In the genomic region with DNA sequence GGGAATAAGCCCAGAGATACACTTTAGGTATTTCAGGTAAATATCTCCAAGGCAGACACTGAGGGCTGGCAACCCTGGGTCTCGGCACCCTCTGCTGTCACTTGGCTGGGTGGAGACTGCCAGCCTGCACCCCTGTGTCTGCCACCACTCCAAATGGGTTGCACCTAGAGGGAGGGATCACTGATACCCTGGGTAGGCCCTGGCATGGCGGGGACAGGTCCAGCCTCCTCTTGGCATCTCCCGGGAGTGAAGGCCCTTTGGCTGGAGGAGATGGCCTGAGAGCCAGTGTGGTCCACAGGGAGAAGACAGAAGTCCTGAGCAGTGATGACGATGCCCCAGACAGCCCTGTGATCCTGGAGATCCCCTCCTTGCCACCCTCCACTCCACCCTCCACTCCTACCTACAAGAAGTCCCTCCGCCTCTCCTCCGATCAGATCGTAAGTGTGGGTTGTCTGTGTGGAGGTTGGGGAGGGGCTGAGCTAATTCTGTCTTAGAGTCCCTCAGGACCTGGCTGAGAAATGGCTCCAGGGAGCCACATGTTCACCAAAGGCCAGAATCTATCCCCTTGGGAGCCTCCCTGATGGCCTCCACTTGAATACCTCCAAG, we compare ENCODE assay signal across 33 cellular contexts. TPM values are rescaled to one million over a fixed set of nuclear protein-coding genes. Genes with fewer than 3 reads are reported as not detected.
"Had no signal": no experiment of that assay in that cellular context is flagged by ENCODE, and none has a peak within 500 bp of the region (broad histone marks: within the 10 kb centered on the region; RNA-seq: fewer than 3 reads in every experiment).

No MANE protein-coding gene starts in this region.

- FAIRE-seq: astrocyte, TTC549 had no signal

- H3K4me1 ChIP-seq: adrenal gland, body of pancreas, breast epithelium, Peyer's patch had no signal

- H3K27me3 ChIP-seq: adrenal gland, body of pancreas, breast epithelium, Peyer's patch, SJCRH30 had no signal

- H3K9me3 ChIP-seq: adrenal gland, body of pancreas, breast epithelium, Peyer's patch, SJCRH30 had no signal

- H3K4me2 ChIP-seq: KMS-11 had no signal

- H3K4me3 ChIP-seq: adrenal gland, body of pancreas, breast epithelium, Peyer's patch, SJCRH30, SK-N-MC had no signal

- H3K9ac ChIP-seq: KMS-11 had no signal

- H3K36me3 ChIP-seq: adrenal gland, breast epithelium, SJCRH30 had no signal

- ATAC-seq: activated naive CD4-positive, alpha-beta T cell treated with anti-CD3 and anti-CD28 coated beads, Interleukin-2, amount 50 U/mL, for 72 hours; activated T-cell treated with anti-CD3 and anti-CD28 coated beads, Interleukin-2, amount 50 U/mL, for 4 hours; body of pancreas; PC-3 had no signal

- H3K27ac ChIP-seq: adrenal gland, body of pancreas, breast epithelium, KMS-11, Peyer's patch, SJCRH30, SK-N-MC had no signal

- DNase-seq: activated CD4-positive, alpha-beta memory T cell treated with anti-CD3 and anti-CD28 coated beads for 36 hours; activated CD4-positive, alpha-beta T cell treated with anti-CD3 and anti-CD28 coated beads, Interleukin-2, amount 50 U/mL, for 1 hour; activated CD8-positive, alpha-beta memory T cell treated with anti-CD3 and anti-CD28 coated beads, Interleukin-2, amount 50 U/mL, for 4 hours; activated gamma-delta T cell treated with Interleukin-2 at 50 U/mL for 16 hours; activated naive CD4-positive, alpha-beta T cell treated with anti-CD3 and anti-CD28 coated beads for 36 hours; activated T-cell treated with anti-CD3 and anti-CD28 coated beads for 4 hours; activated T-cell treated with anti-CD3 and anti-CD28 coated beads, Interleukin-2, amount 50 U/mL, for 4 hours; adrenal gland; body of pancreas; NCI-H1092 treated with DMSO at 0.1 percent for 48 hours; NCI-H1417; NCI-H146; NCI-H187; NCI-H2029 treated with DMSO at 0.1 percent for 48 hours; NCI-H2107; NCI-H2171; NCI-H510A; NCI-H526; NCI-H748 treated with DMSO at 0.1 percent for 48 hours; NK-92 treated with Interleukin-12 subunit alpha and Interleukin-12 subunit beta, amount 100 ng/mL, for 24 hours; PC-3; Peyer's patch; RPMI8226; SHP77; SJCRH30 had no signal

RNA-seq across cellular contexts. Expression of a gene that starts 10.9 kb away (rescaled TPM):
- total RNA-seq: activated CD4-positive, alpha-beta memory T cell treated with anti-CD3 and anti-CD28 coated beads for 36 hours; activated naive CD4-positive, alpha-beta T cell treated with anti-CD3 and anti-CD28 coated beads for 36 hours; activated T-cell treated with anti-CD3 and anti-CD28 coated beads, Interleukin-2, amount 50 U/mL, for 4 hours; LHCN-M2; PC-3; T-helper 2 cell treated with Interferon-gamma antibody and Interleukin-4, amounts not matched to agents 100 ng/mL and 5 ng/mL, for 36 hours had no signal
